In genomic region chr2:129757915-129758421, GRCh38 we compare ENCODE assay signal across 13 cellular contexts.
DNase-seq lines count a peak whose midpoint lies in the region.
"Had no signal": no experiment of that assay in that cellular context is flagged by ENCODE, and none has a peak within 500 bp of the region (broad histone marks: within the 10 kb centered on the region; RNA-seq: fewer than 3 reads in every experiment).

No MANE protein-coding gene starts in this region.

- H3K9me3 ChIP-seq in duodenal mucosa (ENCODE audit: control insufficient read depth in 1 of 2, low read length in 2 of 2) (no peaks in the 10 kb centered on the region), skeletal muscle tissue (ENCODE audit: control insufficient read depth in 3 of 3, low read length in 3 of 3) (no peaks in the 10 kb centered on the region)

- peak overlapping the region; percentile 7 to 36 for H3K9ac ChIP-seq in duodenal mucosa (ENCODE audit: low read depth in 1 of 2, low read length in 2 of 2)
- peak overlapping the region; percentile 45 to 57 (median 50) for H3K9ac ChIP-seq in skeletal muscle tissue (ENCODE audit: low read depth in 1 of 3, low read length in 3 of 3)

- H3K4me1 ChIP-seq in duodenal mucosa (ENCODE audit: control insufficient read depth in 1 of 2, insufficient read depth in 2 of 2, low read length in 2 of 2) (peaks cover 0 to 7% of the 10 kb centered on the region in 2 donors), skeletal muscle tissue (ENCODE audit: control insufficient read depth in 3 of 3, insufficient read depth in 3 of 3, low read length in 3 of 3) (peaks cover 4 to 16% (median 6%) of the 10 kb centered on the region in 3 donors)

- peak overlapping the region; percentile 28 for H3K4me3 ChIP-seq in H7 (ENCODE audit: insufficient read depth, low read depth, low read length)
- H3K4me3 ChIP-seq in duodenal mucosa (ENCODE audit: low read depth in 1 of 2, low read length in 2 of 2) = peak overlapping the region; percentile 57 to 68
- peak overlapping the region in 2 of 3 donors; percentile 60 to 65 for H3K4me3 ChIP-seq in skeletal muscle tissue (ENCODE audit: low read length in 3 of 3)

- H3K36me3 ChIP-seq in H7 (replicated peaks; ENCODE audit: control insufficient read depth, insufficient read depth, low read length) (no peaks in the 10 kb centered on the region), duodenal mucosa (ENCODE audit: control insufficient read depth in 1 of 2, insufficient read depth in 2 of 2, low read length in 2 of 2) (no peaks in the 10 kb centered on the region), skeletal muscle tissue (ENCODE audit: control insufficient read depth in 3 of 3, insufficient read depth in 3 of 3, low read length in 3 of 3) (no peaks in the 10 kb centered on the region)

- H3K27ac ChIP-seq in duodenal mucosa (ENCODE audit: low read depth, low read length) (no peak overlapping the region), skeletal muscle tissue (ENCODE audit: low read depth, low read length) (no peak overlapping the region)

- DNase-seq in H7 = peak; percentile 75
- peak; percentile 61 for DNase-seq in iPS-NIHi7 (ENCODE audit: extremely low spot score)
- DNase-seq in stimulated activated naive CD4-positive, alpha-beta T cell (lab: John Stamatoyannopoulos, UW) = no peak
- DNase-seq in kidney glomerular epithelial cell (lab: John Stamatoyannopoulos, UW) = no peak
- DNase-seq in cerebellar nuclear complex (lab: John Stamatoyannopoulos, UW) = no peak
- DNase-seq in globus pallidus (ENCODE audit: low spot score) = no peak
- DNase-seq: activated CD4-positive, alpha-beta T cell treated with anti-CD3 and anti-CD28 coated beads, Interleukin-2, amount 50 U/mL, for 4 hours; activated effector memory CD4-positive, alpha-beta T cell treated with anti-CD3 and anti-CD28 coated beads, Interleukin-2, amount 50 U/mL, for 16 hours; erythroblast; GDM1; NCI-H2171 had no signal

- no peaks in the 10 kb centered on the region for H3K27me3 ChIP-seq in H7 (ENCODE audit: control insufficient read depth, insufficient read depth, low read length)
- H3K27me3 ChIP-seq in duodenal mucosa (ENCODE audit: control insufficient read depth in 1 of 2, insufficient read depth in 2 of 2, low read length in 2 of 2) = no peaks in the 10 kb centered on the region
- peaks cover 0 to 6% (median 0%) of the 10 kb centered on the region in 3 donors for H3K27me3 ChIP-seq in skeletal muscle tissue (ENCODE audit: control insufficient read depth in 3 of 3, insufficient read depth in 3 of 3, low read length in 3 of 3)

Comparison
In these comparisons a context has a peak if more than half of its experiments do, and no peak if none do; other contexts are left out.
1. DNase-seq: peak in H7 (single experiment) and iPS-NIHi7 (single experiment); none in stimulated activated naive CD4-positive, alpha-beta T cell (0 of 6), kidney glomerular epithelial cell (single experiment), cerebellar nuclear complex (0 of 2) and globus pallidus (single experiment).
2. Peak in every context shown above with its lines, with median percentiles within 50 percentile points of each other: H3K4me3 ChIP-seq.